Comparison of ENCODE assay signal across 1 cellular context in the genomic region with DNA sequence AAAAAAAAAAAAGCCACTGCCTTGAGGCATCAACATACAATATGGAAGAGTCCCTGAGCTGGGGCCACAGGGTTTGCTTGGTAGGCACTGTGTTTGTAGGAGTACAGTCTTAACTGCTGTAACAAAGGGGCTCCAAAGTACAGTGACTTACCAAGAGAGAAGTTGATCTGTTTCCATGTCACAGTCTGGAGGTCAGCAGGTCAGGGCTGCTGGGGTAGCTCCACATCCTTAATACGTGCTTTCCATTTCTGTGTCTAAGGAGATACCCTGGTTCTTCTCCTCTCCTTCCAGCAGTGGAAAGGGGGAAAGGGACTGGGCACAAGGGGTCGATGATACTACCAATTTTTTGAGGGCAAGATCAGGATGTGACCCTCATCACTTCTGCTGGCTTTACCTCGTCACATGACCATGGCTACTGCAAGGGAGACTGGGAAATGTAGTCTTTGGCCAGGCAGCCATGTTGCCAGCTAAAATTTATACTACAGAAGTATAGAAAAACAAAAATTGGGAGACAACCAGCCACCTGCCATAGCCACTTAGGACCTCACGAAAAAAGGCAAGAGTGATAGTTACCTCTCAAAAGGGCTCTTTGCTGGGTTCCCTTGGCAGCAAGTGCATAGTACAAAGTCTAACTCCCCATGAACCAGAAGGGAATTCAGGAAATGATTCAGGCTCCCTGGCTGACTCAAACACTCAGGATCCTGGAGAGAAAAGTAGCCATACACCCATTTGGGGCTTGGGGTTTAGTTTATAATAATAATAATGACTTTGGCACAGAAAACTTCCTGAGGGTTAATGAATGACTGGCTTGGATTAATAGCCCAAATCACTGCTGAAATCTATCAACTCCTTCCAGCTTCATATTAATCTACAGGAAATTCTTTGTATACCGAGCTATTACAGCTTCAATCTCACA.
A peak's percentile ranks its signal among the peaks of the same experiment; 100 is the strongest.
TF ChIP-seq lines count a peak whose summit lies in the region.

No MANE protein-coding gene starts in this region.

TF ChIP-seq in HepG2, 621 proteins besides CTCF, POLR2A, EP300 and RAD21 (continued from another document and continues in another):
- TF ChIP-seq KLF15 (CRISPR knock-in tag; IDR thresholded peaks at IDR 0.05; ENCODE audit: borderline replicate concordance), result no peak
- TF ChIP-seq FOXP1 (IDR thresholded peaks at IDR 0.05), result no peak
- no peak for TF ChIP-seq FOXP1 (CRISPR knock-in tag; IDR thresholded peaks at IDR 0.05)
- TF ChIP-seq FOXJ3 (CRISPR knock-in tag; IDR thresholded peaks at IDR 0.05; ENCODE audit: borderline replicate concordance), result no peak
- no peak for TF ChIP-seq GFI1 (CRISPR knock-in tag; IDR thresholded peaks at IDR 0.05; ENCODE audit: borderline replicate concordance)
- TF ChIP-seq HOXA5 (CRISPR knock-in tag; IDR thresholded peaks at IDR 0.05), result no peak
- TF ChIP-seq MBNL3 (CRISPR knock-in tag; conservative IDR thresholded peaks at IDR 0.05), result no peak
- TF ChIP-seq, protein P1, sequence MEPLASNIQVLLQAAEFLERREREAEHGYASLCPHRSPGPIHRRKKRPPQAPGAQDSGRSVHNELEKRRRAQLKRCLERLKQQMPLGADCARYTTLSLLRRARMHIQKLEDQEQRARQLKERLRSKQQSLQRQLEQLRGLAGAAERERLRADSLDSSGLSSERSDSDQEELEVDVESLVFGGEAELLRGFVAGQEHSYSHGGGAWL (CRISPR knock-in tag; IDR thresholded peaks at IDR 0.05), result no peak
- no peak for TF ChIP-seq ZNF451 (CRISPR knock-in tag; IDR thresholded peaks at IDR 0.05)
- TF ChIP-seq SKI (IDR thresholded peaks at IDR 0.05; ENCODE audit: partially characterized antibody), result no peak
- no peak for TF ChIP-seq ZKSCAN8 (CRISPR knock-in tag; IDR thresholded peaks at IDR 0.05; ENCODE audit: borderline replicate concordance)
- TF ChIP-seq KMT2A (CRISPR knock-in tag; IDR thresholded peaks at IDR 0.05), result no peak
- TF ChIP-seq, protein P2, sequence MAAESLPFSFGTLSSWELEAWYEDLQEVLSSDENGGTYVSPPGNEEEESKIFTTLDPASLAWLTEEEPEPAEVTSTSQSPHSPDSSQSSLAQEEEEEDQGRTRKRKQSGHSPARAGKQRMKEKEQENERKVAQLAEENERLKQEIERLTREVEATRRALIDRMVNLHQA (CRISPR knock-in tag; IDR thresholded peaks at IDR 0.05), result no peak
- no peak for TF ChIP-seq NR2F2 (IDR thresholded peaks at IDR 0.05; ENCODE audit: borderline replicate concordance, low read depth)
- TF ChIP-seq ZNF510 (CRISPR knock-in tag; IDR thresholded peaks at IDR 0.05; ENCODE audit: low read depth), result no peak
- TF ChIP-seq, protein P3, sequence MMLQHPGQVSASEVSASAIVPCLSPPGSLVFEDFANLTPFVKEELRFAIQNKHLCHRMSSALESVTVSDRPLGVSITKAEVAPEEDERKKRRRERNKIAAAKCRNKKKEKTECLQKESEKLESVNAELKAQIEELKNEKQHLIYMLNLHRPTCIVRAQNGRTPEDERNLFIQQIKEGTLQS (CRISPR knock-in tag; IDR thresholded peaks at IDR 0.05), result no peak
- no peak for TF ChIP-seq SIX4 (CRISPR knock-in tag; IDR thresholded peaks at IDR 0.05)
- TF ChIP-seq ZNF10 (CRISPR knock-in tag; IDR thresholded peaks at IDR 0.05; ENCODE audit: borderline replicate concordance, low read depth), result no peak
- TF ChIP-seq, protein P4, sequence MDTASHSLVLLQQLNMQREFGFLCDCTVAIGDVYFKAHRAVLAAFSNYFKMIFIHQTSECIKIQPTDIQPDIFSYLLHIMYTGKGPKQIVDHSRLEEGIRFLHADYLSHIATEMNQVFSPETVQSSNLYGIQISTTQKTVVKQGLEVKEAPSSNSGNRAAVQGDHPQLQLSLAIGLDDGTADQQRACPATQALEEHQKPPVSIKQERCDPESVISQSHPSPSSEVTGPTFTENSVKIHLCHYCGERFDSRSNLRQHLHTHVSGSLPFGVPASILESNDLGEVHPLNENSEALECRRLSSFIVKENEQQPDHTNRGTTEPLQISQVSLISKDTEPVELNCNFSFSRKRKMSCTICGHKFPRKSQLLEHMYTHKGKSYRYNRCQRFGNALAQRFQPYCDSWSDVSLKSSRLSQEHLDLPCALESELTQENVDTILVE (CRISPR knock-in tag; IDR thresholded peaks at IDR 0.05), result no peak
- TF ChIP-seq ZNF615 (CRISPR knock-in tag; IDR thresholded peaks at IDR 0.05; ENCODE audit: borderline replicate concordance), result no peak
- no peak for TF ChIP-seq KLF13 (CRISPR knock-in tag; IDR thresholded peaks at IDR 0.05)
- no peak for TF ChIP-seq RCOR2 (CRISPR knock-in tag; IDR thresholded peaks at IDR 0.05)
- no peak for TF ChIP-seq ZNF335 (CRISPR knock-in tag; IDR thresholded peaks at IDR 0.05)
- TF ChIP-seq, protein P5, sequence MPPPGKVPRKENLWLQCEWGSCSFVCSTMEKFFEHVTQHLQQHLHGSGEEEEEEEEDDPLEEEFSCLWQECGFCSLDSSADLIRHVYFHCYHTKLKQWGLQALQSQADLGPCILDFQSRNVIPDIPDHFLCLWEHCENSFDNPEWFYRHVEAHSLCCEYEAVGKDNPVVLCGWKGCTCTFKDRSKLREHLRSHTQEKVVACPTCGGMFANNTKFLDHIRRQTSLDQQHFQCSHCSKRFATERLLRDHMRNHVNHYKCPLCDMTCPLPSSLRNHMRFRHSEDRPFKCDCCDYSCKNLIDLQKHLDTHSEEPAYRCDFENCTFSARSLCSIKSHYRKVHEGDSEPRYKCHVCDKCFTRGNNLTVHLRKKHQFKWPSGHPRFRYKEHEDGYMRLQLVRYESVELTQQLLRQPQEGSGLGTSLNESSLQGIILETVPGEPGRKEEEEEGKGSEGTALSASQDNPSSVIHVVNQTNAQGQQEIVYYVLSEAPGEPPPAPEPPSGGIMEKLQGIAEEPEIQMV (CRISPR knock-in tag; IDR thresholded peaks at IDR 0.05; ENCODE audit: low read depth), result no peak
- peak; percentile 82 for TF ChIP-seq HCFC1 (IDR thresholded peaks at IDR 0.05; ENCODE audit: low read depth, low read length)
- no peak for TF ChIP-seq SOX13 (IDR thresholded peaks at IDR 0.05)
- no peak for TF ChIP-seq SOX13 (CRISPR knock-in tag; conservative IDR thresholded peaks at IDR 0.05 in 1 of 2, IDR thresholded peaks at IDR 0.05 in 1 of 2)
- TF ChIP-seq ZNF788 (CRISPR knock-in tag; IDR thresholded peaks at IDR 0.05; ENCODE audit: borderline replicate concordance), result no peak
- TF ChIP-seq TRIM24 (CRISPR knock-in tag; IDR thresholded peaks at IDR 0.05), result no peak
- TF ChIP-seq, protein P6, sequence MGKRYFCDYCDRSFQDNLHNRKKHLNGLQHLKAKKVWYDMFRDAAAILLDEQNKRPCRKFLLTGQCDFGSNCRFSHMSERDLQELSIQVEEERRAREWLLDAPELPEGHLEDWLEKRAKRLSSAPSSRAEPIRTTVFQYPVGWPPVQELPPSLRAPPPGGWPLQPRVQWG (CRISPR knock-in tag; IDR thresholded peaks at IDR 0.05; ENCODE audit: borderline replicate concordance, low read depth), result no peak
- TF ChIP-seq HNRNPH1 (optimal IDR thresholded peaks at IDR 0.05; ENCODE audit: low read depth, low read length), result no peak
- no peak for TF ChIP-seq ZNF746 (CRISPR knock-in tag; IDR thresholded peaks at IDR 0.05)
- TF ChIP-seq ZNF317 (CRISPR knock-in tag; IDR thresholded peaks at IDR 0.05), result no peak
- peak; percentile 98 for TF ChIP-seq ZNF12 (CRISPR knock-in tag; IDR thresholded peaks at IDR 0.05)
- TF ChIP-seq, protein P7, sequence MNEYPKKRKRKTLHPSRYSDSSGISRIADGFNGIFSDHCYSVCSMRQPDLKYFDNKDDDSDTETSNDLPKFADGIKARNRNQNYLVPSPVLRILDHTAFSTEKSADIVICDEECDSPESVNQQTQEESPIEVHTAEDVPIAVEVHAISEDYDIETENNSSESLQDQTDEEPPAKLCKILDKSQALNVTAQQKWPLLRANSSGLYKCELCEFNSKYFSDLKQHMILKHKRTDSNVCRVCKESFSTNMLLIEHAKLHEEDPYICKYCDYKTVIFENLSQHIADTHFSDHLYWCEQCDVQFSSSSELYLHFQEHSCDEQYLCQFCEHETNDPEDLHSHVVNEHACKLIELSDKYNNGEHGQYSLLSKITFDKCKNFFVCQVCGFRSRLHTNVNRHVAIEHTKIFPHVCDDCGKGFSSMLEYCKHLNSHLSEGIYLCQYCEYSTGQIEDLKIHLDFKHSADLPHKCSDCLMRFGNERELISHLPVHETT (CRISPR knock-in tag; conservative IDR thresholded peaks at IDR 0.05), result no peak
- no peak for TF ChIP-seq PHF5A (CRISPR knock-in tag; IDR thresholded peaks at IDR 0.05; ENCODE audit: low read depth, unreplicated experiment)
- TF ChIP-seq NFE2 (CRISPR knock-in tag; IDR thresholded peaks at IDR 0.05), result no peak
- TF ChIP-seq ISL2 (CRISPR knock-in tag; IDR thresholded peaks at IDR 0.05), result no peak
- no peak for TF ChIP-seq ZNF670 (CRISPR knock-in tag; IDR thresholded peaks at IDR 0.05; ENCODE audit: borderline replicate concordance)
- TF ChIP-seq, protein P8, sequence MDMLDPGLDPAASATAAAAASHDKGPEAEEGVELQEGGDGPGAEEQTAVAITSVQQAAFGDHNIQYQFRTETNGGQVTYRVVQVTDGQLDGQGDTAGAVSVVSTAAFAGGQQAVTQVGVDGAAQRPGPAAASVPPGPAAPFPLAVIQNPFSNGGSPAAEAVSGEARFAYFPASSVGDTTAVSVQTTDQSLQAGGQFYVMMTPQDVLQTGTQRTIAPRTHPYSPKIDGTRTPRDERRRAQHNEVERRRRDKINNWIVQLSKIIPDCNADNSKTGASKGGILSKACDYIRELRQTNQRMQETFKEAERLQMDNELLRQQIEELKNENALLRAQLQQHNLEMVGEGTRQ (IDR thresholded peaks at IDR 0.05; ENCODE audit: low read depth, low read length), result peak; percentile 84
- TF ChIP-seq, protein P8 (CRISPR knock-in tag; IDR thresholded peaks at IDR 0.05; ENCODE audit: borderline replicate concordance), result peak; percentile 93; the same call in 1 of the 2 replicates
- no peak for TF ChIP-seq ZNF607 (CRISPR knock-in tag; IDR thresholded peaks at IDR 0.05; ENCODE audit: borderline replicate concordance)
- TF ChIP-seq TCF7L2 (IDR thresholded peaks at IDR 0.05; ENCODE audit: low read depth, low read length), result no peak
- TF ChIP-seq PTBP1 (IDR thresholded peaks at IDR 0.05; ENCODE audit: low read depth, low read length, poor library complexity, severe bottlenecking), result no peak
- TF ChIP-seq, protein P9, sequence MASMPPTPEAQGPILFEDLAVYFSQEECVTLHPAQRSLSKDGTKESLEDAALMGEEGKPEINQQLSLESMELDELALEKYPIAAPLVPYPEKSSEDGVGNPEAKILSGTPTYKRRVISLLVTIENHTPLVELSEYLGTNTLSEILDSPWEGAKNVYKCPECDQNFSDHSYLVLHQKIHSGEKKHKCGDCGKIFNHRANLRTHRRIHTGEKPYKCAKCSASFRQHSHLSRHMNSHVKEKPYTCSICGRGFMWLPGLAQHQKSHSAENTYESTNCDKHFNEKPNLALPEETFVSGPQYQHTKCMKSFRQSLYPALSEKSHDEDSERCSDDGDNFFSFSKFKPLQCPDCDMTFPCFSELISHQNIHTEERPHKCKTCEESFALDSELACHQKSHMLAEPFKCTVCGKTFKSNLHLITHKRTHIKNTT (CRISPR knock-in tag; IDR thresholded peaks at IDR 0.05), result no peak
- TF ChIP-seq MTA1 (CRISPR knock-in tag; IDR thresholded peaks at IDR 0.05; ENCODE audit: borderline replicate concordance), result no peak
- TF ChIP-seq NCOR1 (IDR thresholded peaks at IDR 0.05; ENCODE audit: borderline replicate concordance, low read length), result 0 out of 2 replicates have a peak, but pooled peaks have one; percentile 31
- TF ChIP-seq ZSCAN25 (CRISPR knock-in tag; IDR thresholded peaks at IDR 0.05), result no peak
- no peak for TF ChIP-seq RORA (CRISPR knock-in tag; IDR thresholded peaks at IDR 0.05)
- TF ChIP-seq SP5 (CRISPR knock-in tag; IDR thresholded peaks at IDR 0.05; ENCODE audit: borderline replicate concordance, low read depth), result no peak
- no peak for TF ChIP-seq AGO2 (optimal IDR thresholded peaks at IDR 0.05; ENCODE audit: low read depth, low read length)
- TF ChIP-seq, protein P10, sequence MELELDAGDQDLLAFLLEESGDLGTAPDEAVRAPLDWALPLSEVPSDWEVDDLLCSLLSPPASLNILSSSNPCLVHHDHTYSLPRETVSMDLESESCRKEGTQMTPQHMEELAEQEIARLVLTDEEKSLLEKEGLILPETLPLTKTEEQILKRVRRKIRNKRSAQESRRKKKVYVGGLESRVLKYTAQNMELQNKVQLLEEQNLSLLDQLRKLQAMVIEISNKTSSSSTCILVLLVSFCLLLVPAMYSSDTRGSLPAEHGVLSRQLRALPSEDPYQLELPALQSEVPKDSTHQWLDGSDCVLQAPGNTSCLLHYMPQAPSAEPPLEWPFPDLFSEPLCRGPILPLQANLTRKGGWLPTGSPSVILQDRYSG (CRISPR knock-in tag; IDR thresholded peaks at IDR 0.05), result no peak
- TF ChIP-seq, protein P11, sequence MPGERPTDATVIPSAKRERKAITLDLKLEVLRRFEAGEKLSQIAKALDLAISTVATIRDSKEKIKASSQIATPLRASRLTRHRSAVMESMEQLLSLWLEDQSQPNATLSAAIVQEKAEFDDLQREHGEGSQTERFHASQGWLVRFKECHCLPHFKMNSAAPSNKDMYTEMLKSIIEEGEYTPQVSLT (CRISPR knock-in tag; IDR thresholded peaks at IDR 0.05; ENCODE audit: borderline replicate concordance, low read depth), result no peak
- no peak for TF ChIP-seq ZNF329 (CRISPR knock-in tag; IDR thresholded peaks at IDR 0.05; ENCODE audit: low read depth)
- TF ChIP-seq ZC3H4 (CRISPR knock-in tag; IDR thresholded peaks at IDR 0.05; ENCODE audit: borderline replicate concordance), result no peak
- TF ChIP-seq, protein P12, sequence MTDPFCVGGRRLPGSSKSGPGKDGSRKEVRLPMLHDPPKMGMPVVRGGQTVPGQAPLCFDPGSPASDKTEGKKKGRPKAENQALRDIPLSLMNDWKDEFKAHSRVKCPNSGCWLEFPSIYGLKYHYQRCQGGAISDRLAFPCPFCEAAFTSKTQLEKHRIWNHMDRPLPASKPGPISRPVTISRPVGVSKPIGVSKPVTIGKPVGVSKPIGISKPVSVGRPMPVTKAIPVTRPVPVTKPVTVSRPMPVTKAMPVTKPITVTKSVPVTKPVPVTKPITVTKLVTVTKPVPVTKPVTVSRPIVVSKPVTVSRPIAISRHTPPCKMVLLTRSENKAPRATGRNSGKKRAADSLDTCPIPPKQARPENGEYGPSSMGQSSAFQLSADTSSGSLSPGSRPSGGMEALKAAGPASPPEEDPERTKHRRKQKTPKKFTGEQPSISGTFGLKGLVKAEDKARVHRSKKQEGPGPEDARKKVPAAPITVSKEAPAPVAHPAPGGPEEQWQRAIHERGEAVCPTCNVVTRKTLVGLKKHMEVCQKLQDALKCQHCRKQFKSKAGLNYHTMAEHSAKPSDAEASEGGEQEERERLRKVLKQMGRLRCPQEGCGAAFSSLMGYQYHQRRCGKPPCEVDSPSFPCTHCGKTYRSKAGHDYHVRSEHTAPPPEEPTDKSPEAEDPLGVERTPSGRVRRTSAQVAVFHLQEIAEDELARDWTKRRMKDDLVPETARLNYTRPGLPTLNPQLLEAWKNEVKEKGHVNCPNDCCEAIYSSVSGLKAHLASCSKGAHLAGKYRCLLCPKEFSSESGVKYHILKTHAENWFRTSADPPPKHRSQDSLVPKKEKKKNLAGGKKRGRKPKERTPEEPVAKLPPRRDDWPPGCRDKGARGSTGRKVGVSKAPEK (CRISPR knock-in tag; IDR thresholded peaks at IDR 0.05; ENCODE audit: borderline replicate concordance), result no peak
- no peak for TF ChIP-seq MEF2D (CRISPR knock-in tag; IDR thresholded peaks at IDR 0.05)
